ENCODE assay signal across 23 cellular contexts in the genomic region with DNA sequence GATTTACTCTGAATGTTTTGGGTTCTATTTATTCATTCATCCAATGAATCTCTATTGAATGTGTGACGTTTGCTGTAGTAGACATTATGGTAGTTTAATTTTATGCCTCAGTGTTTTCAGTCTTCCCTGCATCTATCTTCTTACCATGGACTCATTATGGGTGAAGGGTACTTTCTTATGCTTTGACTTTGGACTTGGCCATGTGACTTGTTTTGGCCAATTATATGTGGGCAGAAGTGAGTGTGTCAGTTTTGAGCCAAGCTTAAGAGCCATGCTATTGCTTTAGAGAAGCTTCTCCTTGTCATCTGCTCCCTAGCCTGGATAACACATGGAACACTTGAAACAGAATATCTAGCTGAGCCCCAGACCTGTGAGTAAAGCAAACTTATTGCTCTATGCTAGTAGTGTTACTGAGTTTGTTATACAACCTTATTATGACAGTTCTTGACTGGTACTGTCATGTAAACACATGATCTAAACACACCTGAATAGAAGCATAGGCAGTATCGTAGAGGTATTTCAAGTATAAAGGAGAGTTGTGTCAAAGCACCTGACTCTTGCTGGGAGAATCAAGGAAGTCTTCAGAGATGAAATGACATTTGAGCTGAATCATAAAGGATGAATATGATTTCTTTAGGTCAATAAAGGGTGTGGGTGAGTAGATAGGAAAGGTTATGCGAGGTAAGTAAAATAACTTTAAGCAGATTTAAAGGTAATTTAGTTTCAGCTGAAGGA.
"Had no signal": no experiment of that assay in that cellular context is flagged by ENCODE, and none has a peak within 500 bp of the region (broad histone marks: within the 10 kb centered on the region; RNA-seq: fewer than 3 reads in every experiment).

No MANE protein-coding gene starts in this region.

- H3K27me3 ChIP-seq: foreskin keratinocyte, hepatocyte, neutrophil, right lobe of liver, testis, tibial nerve had no signal

- H3K9me3 Mint-ChIP-seq: nephron progenitor cell; stimulated activated naive B cell treated with anti-CD40 and anti-IgM and Interleukin-4, amounts not matched to agents 10 μg/mL and 1 μg/mL and 100 μg/mL, for 72 hours had no signal

- H3K9me3 ChIP-seq: neutrophil, psoas muscle, right lobe of liver, testis had no signal

- H3K4me1 Mint-ChIP-seq: naive thymus-derived CD4-positive, alpha-beta T cell; nephron progenitor cell; stimulated activated naive B cell treated with anti-CD40 and anti-IgM and Interleukin-4, amounts not matched to agents 10 μg/mL and 1 μg/mL and 100 μg/mL, for 72 hours; stimulated activated naive CD8-positive, alpha-beta T cell treated with anti-CD3 and anti-CD28 coated beads, Interleukin-15, amount 100 ng/mL, for 72 hours had no signal

- ATAC-seq: foreskin keratinocyte; left cardiac atrium; left ventricle myocardium superior; naive thymus-derived CD4-positive, alpha-beta T cell; psoas muscle; right lobe of liver; stimulated activated naive B cell treated with anti-CD40 and anti-IgM and Interleukin-4, amounts not matched to agents 10 μg/mL and 1 μg/mL and 100 μg/mL, for 72 hours; stimulated activated naive CD8-positive, alpha-beta T cell treated with anti-CD3 and anti-CD28 coated beads, Interleukin-15, amount 100 ng/mL, for 72 hours had no signal

- H3K27ac Mint-ChIP-seq: naive thymus-derived CD4-positive, alpha-beta T cell; nephron progenitor cell; stimulated activated naive B cell treated with anti-CD40 and anti-IgM and Interleukin-4, amounts not matched to agents 10 μg/mL and 1 μg/mL and 100 μg/mL, for 72 hours; stimulated activated naive CD8-positive, alpha-beta T cell treated with anti-CD3 and anti-CD28 coated beads, Interleukin-15, amount 100 ng/mL, for 72 hours had no signal

- H3K27me3 Mint-ChIP-seq: stimulated activated naive B cell treated with anti-CD40 and anti-IgM and Interleukin-4, amounts not matched to agents 10 μg/mL and 1 μg/mL and 100 μg/mL, for 72 hours; stimulated activated naive CD8-positive, alpha-beta T cell treated with anti-CD3 and anti-CD28 coated beads, Interleukin-15, amount 100 ng/mL, for 72 hours had no signal

- DNase-seq: effector CD4-positive, alpha-beta T cell; foreskin keratinocyte; head of caudate nucleus; kidney; left cardiac atrium; left ventricle myocardium superior; mesenchymal stem cell; midbrain; naive thymus-derived CD4-positive, alpha-beta T cell; nephron progenitor cell; psoas muscle; retina; right lobe of liver; stimulated activated CD4-positive, alpha-beta T cell treated with anti-CD3 and anti-CD28 coated beads, Interleukin-4, amount 100 ng/mL, for 1 hour; stimulated activated naive B cell treated with anti-CD40 and anti-IgM and Interleukin-4, amounts not matched to agents 10 μg/mL and 1 μg/mL and 100 μg/mL, for 72 hours; stimulated activated naive CD8-positive, alpha-beta T cell treated with anti-CD3 and anti-CD28 coated beads, Interleukin-15, amount 100 ng/mL, for 72 hours; testis had no signal

- H3K79me2 ChIP-seq: hepatocyte had no signal

- H3K27ac ChIP-seq: coronary artery, foreskin keratinocyte, hepatocyte, neutrophil, psoas muscle, right lobe of liver, testis, tibial nerve had no signal

- H3K4me3 ChIP-seq: coronary artery, hepatocyte, lung, psoas muscle, right lobe of liver, testis, tibial nerve had no signal

- H3K4me3 Mint-ChIP-seq: naive thymus-derived CD4-positive, alpha-beta T cell; nephron progenitor cell; stimulated activated naive B cell treated with anti-CD40 and anti-IgM and Interleukin-4, amounts not matched to agents 10 μg/mL and 1 μg/mL and 100 μg/mL, for 72 hours; stimulated activated naive CD8-positive, alpha-beta T cell treated with anti-CD3 and anti-CD28 coated beads, Interleukin-15, amount 100 ng/mL, for 72 hours had no signal

- H3K4me1 ChIP-seq: foreskin keratinocyte, psoas muscle, right lobe of liver, testis, tibial nerve had no signal

- FAIRE-seq: endometrium, kidney had no signal

- H3K36me3 ChIP-seq: neutrophil, right lobe of liver, tibial nerve had no signal

- H2AFZ ChIP-seq: hepatocyte had no signal

- H3K4me2 ChIP-seq: hepatocyte had no signal

- H3K36me3 Mint-ChIP-seq: stimulated activated naive B cell treated with anti-CD40 and anti-IgM and Interleukin-4, amounts not matched to agents 10 μg/mL and 1 μg/mL and 100 μg/mL, for 72 hours had no signal
